In genomic region chr2:25041307-25041927, GRCh38 we compare ENCODE assay signal across 1 cellular context.
TF ChIP-seq lines count a peak whose summit lies in the region.

No MANE protein-coding gene starts in this region.

TF ChIP-seq in GM12878, 131 proteins besides CTCF, POLR2A, EP300 and RAD21 (continued from another document):
- TF ChIP-seq, protein P1, sequence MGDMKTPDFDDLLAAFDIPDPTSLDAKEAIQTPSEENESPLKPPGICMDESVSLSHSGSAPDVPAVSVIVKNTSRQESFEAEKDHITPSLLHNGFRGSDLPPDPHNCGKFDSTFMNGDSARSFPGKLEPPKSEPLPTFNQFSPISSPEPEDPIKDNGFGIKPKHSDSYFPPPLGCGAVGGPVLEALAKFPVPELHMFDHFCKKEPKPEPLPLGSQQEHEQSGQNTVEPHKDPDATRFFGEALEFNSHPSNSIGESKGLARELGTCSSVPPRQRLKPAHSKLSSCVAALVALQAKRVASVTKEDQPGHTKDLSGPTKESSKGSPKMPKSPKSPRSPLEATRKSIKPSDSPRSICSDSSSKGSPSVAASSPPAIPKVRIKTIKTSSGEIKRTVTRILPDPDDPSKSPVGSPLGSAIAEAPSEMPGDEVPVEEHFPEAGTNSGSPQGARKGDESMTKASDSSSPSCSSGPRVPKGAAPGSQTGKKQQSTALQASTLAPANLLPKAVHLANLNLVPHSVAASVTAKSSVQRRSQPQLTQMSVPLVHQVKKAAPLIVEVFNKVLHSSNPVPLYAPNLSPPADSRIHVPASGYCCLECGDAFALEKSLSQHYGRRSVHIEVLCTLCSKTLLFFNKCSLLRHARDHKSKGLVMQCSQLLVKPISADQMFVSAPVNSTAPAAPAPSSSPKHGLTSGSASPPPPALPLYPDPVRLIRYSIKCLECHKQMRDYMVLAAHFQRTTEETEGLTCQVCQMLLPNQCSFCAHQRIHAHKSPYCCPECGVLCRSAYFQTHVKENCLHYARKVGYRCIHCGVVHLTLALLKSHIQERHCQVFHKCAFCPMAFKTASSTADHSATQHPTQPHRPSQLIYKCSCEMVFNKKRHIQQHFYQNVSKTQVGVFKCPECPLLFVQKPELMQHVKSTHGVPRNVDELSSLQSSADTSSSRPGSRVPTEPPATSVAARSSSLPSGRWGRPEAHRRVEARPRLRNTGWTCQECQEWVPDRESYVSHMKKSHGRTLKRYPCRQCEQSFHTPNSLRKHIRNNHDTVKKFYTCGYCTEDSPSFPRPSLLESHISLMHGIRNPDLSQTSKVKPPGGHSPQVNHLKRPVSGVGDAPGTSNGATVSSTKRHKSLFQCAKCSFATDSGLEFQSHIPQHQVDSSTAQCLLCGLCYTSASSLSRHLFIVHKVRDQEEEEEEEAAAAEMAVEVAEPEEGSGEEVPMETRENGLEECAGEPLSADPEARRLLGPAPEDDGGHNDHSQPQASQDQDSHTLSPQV (IDR thresholded peaks at IDR 0.05) = no peak
- TF ChIP-seq HCFC1 (IDR thresholded peaks at IDR 0.05; ENCODE audit: low read length) = no peak
- no peak for TF ChIP-seq SREBF1 (IDR thresholded peaks at IDR 0.05; ENCODE audit: low read length)
- no peak for TF ChIP-seq POLR2AphosphoS2 (IDR thresholded peaks at IDR 0.05; ENCODE audit: low read depth, low read length)
- no peak for TF ChIP-seq IRF4 (IDR thresholded peaks at IDR 0.05; ENCODE audit: low read depth, low read length)
- TF ChIP-seq PAX8 (IDR thresholded peaks at IDR 0.05) = no peak
- 0 out of 2 replicates have a peak, but pooled peaks have one; percentile 18 for TF ChIP-seq EED (IDR thresholded peaks at IDR 0.05; ENCODE audit: low read depth)
- no peak for TF ChIP-seq ZBTB33 (IDR thresholded peaks at IDR 0.05)
- no peak for TF ChIP-seq ATF3 (IDR thresholded peaks at IDR 0.05; ENCODE audit: borderline replicate concordance, extremely low read depth, low read depth, low read length)
- no peak for TF ChIP-seq RFX5 (IDR thresholded peaks at IDR 0.05; ENCODE audit: low read depth, low read length)
- no peak for TF ChIP-seq REST (IDR thresholded peaks at IDR 0.05; ENCODE audit: low read depth, low read length)
- no peak for TF ChIP-seq TARDBP (IDR thresholded peaks at IDR 0.05; ENCODE audit: borderline replicate concordance)
- no peak for TF ChIP-seq CREM (IDR thresholded peaks at IDR 0.05; ENCODE audit: low read depth)
- no peak for TF ChIP-seq MYB (IDR thresholded peaks at IDR 0.05; ENCODE audit: borderline replicate concordance, low read depth, low read length)
- TF ChIP-seq PML (IDR thresholded peaks at IDR 0.05; ENCODE audit: low read length) = no peak
- no peak for TF ChIP-seq MEF2B (IDR thresholded peaks at IDR 0.05; ENCODE audit: partially characterized antibody, poor library complexity, severe bottlenecking)
- 0 out of 3 replicates have a peak, but pooled peaks have one; percentile 6 for TF ChIP-seq POU2F2 (IDR thresholded peaks at IDR 0.05; ENCODE audit: borderline replicate concordance, low read depth, low read length)
